10 cellular contexts compared by ENCODE assay signal in the genomic region with DNA sequence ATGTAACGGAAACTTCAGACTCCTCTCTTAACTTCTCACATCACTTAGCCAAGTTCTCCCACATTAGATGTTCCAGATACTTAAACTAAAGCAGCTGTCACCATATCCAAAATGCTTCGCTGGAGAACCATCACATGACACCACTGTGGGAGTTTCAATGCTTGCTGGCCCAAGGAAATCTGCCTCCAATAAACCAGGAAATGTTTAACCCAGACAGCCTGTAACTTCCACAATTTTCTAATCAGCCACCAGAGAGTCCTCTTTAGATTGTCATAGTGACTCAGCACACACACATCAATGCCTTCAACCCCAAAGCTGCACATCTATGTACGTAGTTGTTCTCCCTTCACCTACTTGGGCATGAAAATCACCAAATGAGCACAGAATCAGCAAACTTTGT.
DNase-seq lines count a peak whose midpoint lies in the region; ATAC-seq and TF ChIP-seq lines count a peak whose summit lies in the region.
"Had no signal": no experiment of that assay in that cellular context is flagged by ENCODE, and none has a peak within 500 bp of the region (broad histone marks: within the 10 kb centered on the region; RNA-seq: fewer than 3 reads in every experiment).

No MANE protein-coding gene starts in this region.

- ATAC-seq in left lobe of liver = no peak

- TF ChIP-seq CTCF in RWPE1 (conservative IDR thresholded peaks at IDR 0.05; ENCODE audit: low read depth) = no peak

- H3K27ac ChIP-seq in RWPE1 (no peak overlapping the region), skeletal muscle tissue (ENCODE audit: low read depth, low read length) (peak overlapping the region; percentile 54)
- H3K27ac ChIP-seq: parathyroid adenoma had no signal

- H3K27me3 ChIP-seq in skeletal muscle tissue (ENCODE audit: control insufficient read depth in 3 of 3, insufficient read depth in 3 of 3, low read length in 3 of 3) = no peaks in the 10 kb centered on the region

- POLR2A ChIA-PET in RWPE1 (lab: Yijun Ruan, JAX; ENCODE audit: low non-redundant PET) = no interaction called here
- POLR2A ChIA-PET in HEK293T (lab: Yijun Ruan, JAX) = no interaction called here

- H3K36me3 ChIP-seq in skeletal muscle tissue (ENCODE audit: control insufficient read depth in 3 of 3, insufficient read depth in 3 of 3, low read length in 3 of 3) = no peaks in the 10 kb centered on the region

- no peak overlapping the region for H3K9ac ChIP-seq in skeletal muscle tissue (ENCODE audit: low read depth in 1 of 3, low read length in 3 of 3)
- H3K9ac ChIP-seq: parathyroid adenoma had no signal

- DNase-seq in GDM1 (lab: John Stamatoyannopoulos, UW) = peak; percentile 65
- peak; percentile 26 for DNase-seq in RWPE1 (ENCODE audit: low spot score)
- DNase-seq in fibroblast of the conjunctiva (ENCODE audit: low read depth) = peak; percentile 85
- DNase-seq in stimulated activated CD4-positive, alpha-beta T cell treated with anti-CD3 and anti-CD28 coated beads, Interleukin-4, amount 100 ng/mL, for 4 hours = no peak
- no peak for DNase-seq in left lobe of liver (ENCODE audit: low spot score)
- DNase-seq in HEK293T (ENCODE audit: extremely low spot score) = no peak
- DNase-seq in NCI-H2171 (lab: John Stamatoyannopoulos, UW) = no peak
- DNase-seq: NCI-H2171 treated with DMSO at 0.1 percent for 48 hours had no signal

- H3K9me3 ChIP-seq in skeletal muscle tissue (ENCODE audit: control insufficient read depth in 3 of 3, low read length in 3 of 3) = no peaks in the 10 kb centered on the region

- CTCF ChIA-PET in RWPE1 (lab: Yijun Ruan, JAX) = interaction anchor here (0.5 kb wide), 1 partner anchor 316 kb away, joined by 3 read pairs; no protein-coding TSS in a partner anchor
- CTCF ChIA-PET in HEK293T (lab: Yijun Ruan, JAX) = no interaction called here

- no peak overlapping the region for H3K4me3 ChIP-seq in skeletal muscle tissue (ENCODE audit: low read length in 3 of 3)

- peaks cover 0 to 2% (median 0%) of the 10 kb centered on the region in 3 donors for H3K4me1 ChIP-seq in skeletal muscle tissue (ENCODE audit: control insufficient read depth in 3 of 3, insufficient read depth in 3 of 3, low read length in 3 of 3)
- H3K4me1 ChIP-seq: parathyroid adenoma had no signal

TF ChIP-seq in HEK293T, 16 proteins besides CTCF, POLR2A, EP300 and RAD21:
- no peak for TF ChIP-seq BHLHE40 (IDR thresholded peaks at IDR 0.05; ENCODE audit: borderline replicate concordance)
- TF ChIP-seq FOXA1 (IDR thresholded peaks at IDR 0.05) = no peak
- TF ChIP-seq LEF1 (IDR thresholded peaks at IDR 0.05; ENCODE audit: borderline replicate concordance) = no peak
- TF ChIP-seq ARNT (IDR thresholded peaks at IDR 0.05) = no peak
- no peak for TF ChIP-seq ELF4 (IDR thresholded peaks at IDR 0.05)
TF ChIP-seq in HEK293T: peak in this region for 0.

Comparison
In these comparisons a context has a peak if more than half of its experiments do, and no peak if none do; other contexts are left out.
1. DNase-seq: peak in GDM1 (single experiment), RWPE1 (single experiment) and fibroblast of the conjunctiva (single experiment); none in stimulated activated CD4-positive, alpha-beta T cell treated with anti-CD3 and anti-CD28 coated beads, Interleukin-4, amount 100 ng/mL, for 4 hours (0 of 2), left lobe of liver (single experiment), HEK293T (single experiment) and NCI-H2171 (single experiment).